In genomic region chr2:44938287-44939073, GRCh38 we compare ENCODE assay signal across 10 cellular contexts. TPM values are rescaled to one million over a fixed set of nuclear protein-coding genes. Genes with fewer than 3 reads are reported as not detected.
A peak's percentile ranks its signal among the peaks of the same experiment; 100 is the strongest.
DNase-seq lines count a peak whose midpoint lies in the region; ATAC-seq and TF ChIP-seq lines count a peak whose summit lies in the region.
"Had no signal": no experiment of that assay in that cellular context is flagged by ENCODE, and none has a peak within 500 bp of the region (broad histone marks: within the 10 kb centered on the region; RNA-seq: fewer than 3 reads in every experiment).

No MANE protein-coding gene starts in this region.

- H3K27ac ChIP-seq in SK-N-SH (ENCODE audit: low read depth in 2 of 2, low read length in 1 of 2) (peak overlapping the region in 1 of 2 experiments; percentile 92; a peak in 2 of 4 replicates), stomach (no peak overlapping the region)

- intact Hi-C loops in activated CD8-positive, alpha-beta T cell treated with anti-CD3 and anti-CD28 coated beads for 36 hours (cut with micrococcal nuclease) = no loop called here
- intact Hi-C loops in stomach (cut with DNase I; ENCODE audit: low total_unique reads) = no loop called here

- no peak for TF ChIP-seq POLR2A in stomach (IDR thresholded peaks at IDR 0.05)

- no peak for TF ChIP-seq RAD21 in SK-N-SH (IDR thresholded peaks at IDR 0.05; ENCODE audit: low read length)

- TF ChIP-seq EP300 in SK-N-SH (IDR thresholded peaks at IDR 0.05; ENCODE audit: borderline replicate concordance in 1 of 2, low read depth in 1 of 2, low read length in 1 of 2) (no peak), stomach (IDR thresholded peaks at IDR 0.05) (no peak)

- DNase-seq in activated CD8-positive, alpha-beta T cell treated with anti-CD3 and anti-CD28 coated beads for 36 hours = no peak
- no peak for DNase-seq in activated CD8-positive, alpha-beta T cell treated with anti-CD3 and anti-CD28 coated beads, Interleukin-2, amount 10 ng/mL, durations not matched to agents 7 days and 5 days
- DNase-seq in SK-N-SH (peak; percentile 70), islet precursor cell (peak; percentile 78), stomach (no peak), HuH-7.5 (ENCODE audit: low spot score) (no peak)
- DNase-seq: CD4-positive, alpha-beta T cell; NCI-H187 treated with DMSO at 0.1 percent for 48 hours had no signal

- peaks cover 8% of the 10 kb centered on the region for H3F3A ChIP-seq in SK-N-SH (replicated peaks; ENCODE audit: insufficient read depth)

- no peaks in the 10 kb centered on the region for H3K36me3 Mint-ChIP-seq in activated CD8-positive, alpha-beta T cell treated with anti-CD3 and anti-CD28 coated beads for 36 hours (ENCODE audit: low read depth)
- H3K36me3 Mint-ChIP-seq in activated CD8-positive, alpha-beta T cell treated with anti-CD3 and anti-CD28 coated beads, Interleukin-2, amount 10 ng/mL, durations not matched to agents 7 days and 5 days (ENCODE audit: low read depth) = peaks cover 5% of the 10 kb centered on the region

- peak overlapping the region; percentile 24 for H3K4me3 Mint-ChIP-seq in activated CD8-positive, alpha-beta T cell treated with anti-CD3 and anti-CD28 coated beads for 36 hours
- no peak overlapping the region for H3K4me3 Mint-ChIP-seq in activated CD8-positive, alpha-beta T cell treated with anti-CD3 and anti-CD28 coated beads, Interleukin-2, amount 10 ng/mL, durations not matched to agents 7 days and 5 days
- H3K4me3 Mint-ChIP-seq: CD4-positive, alpha-beta T cell had no signal

- H3K4me1 ChIP-seq in SK-N-SH (ENCODE audit: control insufficient read depth in 1 of 2, insufficient read depth in 2 of 2, low read depth in 1 of 2, low read length in 1 of 2) = peaks cover 0 to 47% of the 10 kb centered on the region in 2 experiments; a peak in 2 of 4 replicates
- peaks cover 54 to 86% (median 81%) of the 10 kb centered on the region in 4 donors for H3K4me1 ChIP-seq in stomach

- H3K9ac ChIP-seq in SK-N-SH = no peak overlapping the region

- H3K4me3 ChIP-seq in SK-N-SH (ENCODE audit: low read depth in 2 of 2, low read length in 1 of 2) (peak overlapping the region; percentile 57 to 65), stomach (peak overlapping the region; percentile 35 to 56 (median 38))

- TF ChIP-seq CTCF in activated CD8-positive, alpha-beta T cell treated with anti-CD3 and anti-CD28 coated beads for 36 hours (IDR thresholded peaks at IDR 0.05) = no peak
- no peak for TF ChIP-seq CTCF in SK-N-SH (IDR thresholded peaks at IDR 0.05)
- no peak for TF ChIP-seq CTCF in stomach (IDR thresholded peaks at IDR 0.05)

- H2AFZ ChIP-seq in SK-N-SH (ENCODE audit: low read depth) = 0 out of 2 replicates have a peak overlapping the region, but pooled peaks have one; percentile 56

- no peak overlapping the region for H3K27ac Mint-ChIP-seq in activated CD8-positive, alpha-beta T cell treated with anti-CD3 and anti-CD28 coated beads for 36 hours
- H3K27ac Mint-ChIP-seq in activated CD8-positive, alpha-beta T cell treated with anti-CD3 and anti-CD28 coated beads, Interleukin-2, amount 10 ng/mL, durations not matched to agents 7 days and 5 days = no peak overlapping the region
- H3K27ac Mint-ChIP-seq: CD4-positive, alpha-beta T cell had no signal

- peak overlapping the region; percentile 97 for H3K4me2 ChIP-seq in SK-N-SH

- no peak for ATAC-seq in activated CD8-positive, alpha-beta T cell treated with anti-CD3 and anti-CD28 coated beads for 36 hours
- ATAC-seq in activated CD8-positive, alpha-beta T cell treated with anti-CD3 and anti-CD28 coated beads, Interleukin-2, amount 10 ng/mL, durations not matched to agents 7 days and 5 days = no peak
- ATAC-seq in HG02870 (IDR thresholded peaks at IDR 0.05; ENCODE audit: unreplicated experiment) (no peak), HG02588 (IDR thresholded peaks at IDR 0.05; ENCODE audit: unreplicated experiment) (no peak)

- no peaks in the 10 kb centered on the region for H3K9me2 ChIP-seq in SK-N-SH

- no peaks in the 10 kb centered on the region for H4K20me1 ChIP-seq in SK-N-SH (ENCODE audit: insufficient read depth)

- 18% methylated on average over 45 of the region's 59 CpGs for WGBS in SK-N-SH (ENCODE audit: low lambda C conversion rate)
- 3 to 9% (median 4%) methylated on average over 26 to 59 of the region's 59 CpGs for WGBS in stomach, 5 donors

- CTCF ChIA-PET in activated CD8-positive, alpha-beta T cell treated with anti-CD3 and anti-CD28 coated beads for 36 hours (lab: Charles Lee) = interaction anchor here (1.0 to 2.3 kb wide), 4 partner anchors 11 to 459 kb away, joined by 3 to 9 read pairs (median 6); no protein-coding TSS in a partner anchor
- CTCF ChIA-PET in activated CD8-positive, alpha-beta T cell treated with anti-CD3 and anti-CD28 coated beads, Interleukin-2, amount 10 ng/mL, durations not matched to agents 7 days and 5 days (lab: Charles Lee) = interaction anchor here (1.0 to 1.1 kb wide), 2 partner anchors 43 to 459 kb away, joined by 3 to 4 read pairs; no protein-coding TSS in a partner anchor
- CTCF ChIA-PET in SK-N-SH (lab: Yijun Ruan, JAX) = interaction anchor here (0.6 to 7.6 kb wide), 15 partner anchors 11 to 458 kb away, joined by 3 to 83 read pairs (median 4); no protein-coding TSS in a partner anchor

- POLR2A ChIA-PET in activated CD8-positive, alpha-beta T cell treated with anti-CD3 and anti-CD28 coated beads for 36 hours (lab: Charles Lee) = no interaction called here
- POLR2A ChIA-PET in activated CD8-positive, alpha-beta T cell treated with anti-CD3 and anti-CD28 coated beads, Interleukin-2, amount 10 ng/mL, durations not matched to agents 7 days and 5 days (lab: Charles Lee) = no interaction called here
- POLR2A ChIA-PET in SK-N-SH (lab: Yijun Ruan, JAX) = interaction anchor here (0.5 to 3.4 kb wide), 11 partner anchors 12 to 459 kb away, joined by 3 to 16 read pairs (median 4); no protein-coding TSS in a partner anchor

- H3K27me3 Mint-ChIP-seq in activated CD8-positive, alpha-beta T cell treated with anti-CD3 and anti-CD28 coated beads for 36 hours = peaks cover 78% of the 10 kb centered on the region
- peaks cover 81% of the 10 kb centered on the region for H3K27me3 Mint-ChIP-seq in activated CD8-positive, alpha-beta T cell treated with anti-CD3 and anti-CD28 coated beads, Interleukin-2, amount 10 ng/mL, durations not matched to agents 7 days and 5 days (ENCODE audit: low read depth)

- no peaks in the 10 kb centered on the region for H3K9me3 Mint-ChIP-seq in activated CD8-positive, alpha-beta T cell treated with anti-CD3 and anti-CD28 coated beads for 36 hours
- no peaks in the 10 kb centered on the region for H3K9me3 Mint-ChIP-seq in activated CD8-positive, alpha-beta T cell treated with anti-CD3 and anti-CD28 coated beads, Interleukin-2, amount 10 ng/mL, durations not matched to agents 7 days and 5 days (ENCODE audit: insufficient read depth)
- H3K9me3 Mint-ChIP-seq: CD4-positive, alpha-beta T cell had no signal

- H3K9me3 ChIP-seq in SK-N-SH = no peaks in the 10 kb centered on the region
- no peaks in the 10 kb centered on the region for H3K9me3 ChIP-seq in stomach

- H3K36me3 ChIP-seq in SK-N-SH (replicated peaks in 1 of 2; ENCODE audit: control insufficient read depth in 1 of 2, insufficient read depth in 2 of 2, low read length in 1 of 2) (no peaks in the 10 kb centered on the region), stomach (no peaks in the 10 kb centered on the region)

- H3K79me2 ChIP-seq in SK-N-SH (ENCODE audit: insufficient read depth) = no peaks in the 10 kb centered on the region

- peaks cover 42% of the 10 kb centered on the region for H3K4me1 Mint-ChIP-seq in activated CD8-positive, alpha-beta T cell treated with anti-CD3 and anti-CD28 coated beads for 36 hours (ENCODE audit: low read depth)
- peaks cover 25% of the 10 kb centered on the region for H3K4me1 Mint-ChIP-seq in activated CD8-positive, alpha-beta T cell treated with anti-CD3 and anti-CD28 coated beads, Interleukin-2, amount 10 ng/mL, durations not matched to agents 7 days and 5 days (ENCODE audit: low read depth)

- H3K27me3 ChIP-seq in SK-N-SH (ENCODE audit: insufficient read depth) = peaks cover 89% of the 10 kb centered on the region
- peaks cover 59 to 100% (median 100%) of the 10 kb centered on the region in 3 donors for H3K27me3 ChIP-seq in stomach

TF ChIP-seq in SK-N-SH, 30 proteins besides CTCF, POLR2A, EP300 and RAD21:
- TF ChIP-seq RCOR1 (IDR thresholded peaks at IDR 0.05; ENCODE audit: low read length) = no peak
- TF ChIP-seq FOXJ3 (CRISPR knock-in tag; IDR thresholded peaks at IDR 0.05) = peak; percentile 32; the same call in 1 of the 2 replicates
- TF ChIP-seq MXI1 (IDR thresholded peaks at IDR 0.05; ENCODE audit: low read depth, low read length) = peak; percentile 16; the same call in 1 of the 2 replicates
- TF ChIP-seq NFIC (IDR thresholded peaks at IDR 0.05; ENCODE audit: borderline replicate concordance) = no peak

RNA-seq across cellular contexts. Expression of gene SIX3, which starts 3.0 kb away (rescaled TPM):
- total RNA-seq in activated CD8-positive, alpha-beta T cell treated with anti-CD3 and anti-CD28 coated beads for 36 hours = not detected
- total RNA-seq in activated CD8-positive, alpha-beta T cell treated with anti-CD3 and anti-CD28 coated beads, Interleukin-2, amount 10 ng/mL, durations not matched to agents 7 days and 5 days = under 1 TPM in 1 of 2 experiments, not detected in 1; 0.10 TPM
- polyA plus RNA-seq in SK-N-SH (2012; rRNA removed) = 0.58 and 0.67 TPM in 2 replicates
- polyA plus RNA-seq in SK-N-SH (2012; cell fraction: cytosol; rRNA removed) = 0.98 and 2.1 TPM in 2 replicates
- 0.77 and 1.7 TPM in 2 replicates for polyA plus RNA-seq in SK-N-SH (2012; cell fraction: nucleus; rRNA removed)
- not detected for total RNA-seq in stomach
- not detected for polyA plus RNA-seq in stomach
- total RNA-seq: CD4-positive, alpha-beta T cell had no signal

Comparison
In these comparisons a context has a peak if more than half of its experiments do, and no peak if none do; other contexts are left out.
1. DNase-seq: peak in SK-N-SH (single experiment) and islet precursor cell (single experiment); none in activated CD8-positive, alpha-beta T cell treated with anti-CD3 and anti-CD28 coated beads for 36 hours (single experiment), activated CD8-positive, alpha-beta T cell treated with anti-CD3 and anti-CD28 coated beads, Interleukin-2, amount 10 ng/mL, durations not matched to agents 7 days and 5 days (single experiment), stomach (single experiment) and HuH-7.5 (single experiment).